1 cellular context compared by ENCODE assay signal in genomic region chr5:171450423-171451246, GRCh38.
TF ChIP-seq lines count a peak whose summit lies in the region.

No MANE protein-coding gene starts in this region.

TF ChIP-seq in WTC11, 78 proteins besides CTCF, POLR2A, EP300 and RAD21 (continued from another document):
- TF ChIP-seq, protein P1, sequence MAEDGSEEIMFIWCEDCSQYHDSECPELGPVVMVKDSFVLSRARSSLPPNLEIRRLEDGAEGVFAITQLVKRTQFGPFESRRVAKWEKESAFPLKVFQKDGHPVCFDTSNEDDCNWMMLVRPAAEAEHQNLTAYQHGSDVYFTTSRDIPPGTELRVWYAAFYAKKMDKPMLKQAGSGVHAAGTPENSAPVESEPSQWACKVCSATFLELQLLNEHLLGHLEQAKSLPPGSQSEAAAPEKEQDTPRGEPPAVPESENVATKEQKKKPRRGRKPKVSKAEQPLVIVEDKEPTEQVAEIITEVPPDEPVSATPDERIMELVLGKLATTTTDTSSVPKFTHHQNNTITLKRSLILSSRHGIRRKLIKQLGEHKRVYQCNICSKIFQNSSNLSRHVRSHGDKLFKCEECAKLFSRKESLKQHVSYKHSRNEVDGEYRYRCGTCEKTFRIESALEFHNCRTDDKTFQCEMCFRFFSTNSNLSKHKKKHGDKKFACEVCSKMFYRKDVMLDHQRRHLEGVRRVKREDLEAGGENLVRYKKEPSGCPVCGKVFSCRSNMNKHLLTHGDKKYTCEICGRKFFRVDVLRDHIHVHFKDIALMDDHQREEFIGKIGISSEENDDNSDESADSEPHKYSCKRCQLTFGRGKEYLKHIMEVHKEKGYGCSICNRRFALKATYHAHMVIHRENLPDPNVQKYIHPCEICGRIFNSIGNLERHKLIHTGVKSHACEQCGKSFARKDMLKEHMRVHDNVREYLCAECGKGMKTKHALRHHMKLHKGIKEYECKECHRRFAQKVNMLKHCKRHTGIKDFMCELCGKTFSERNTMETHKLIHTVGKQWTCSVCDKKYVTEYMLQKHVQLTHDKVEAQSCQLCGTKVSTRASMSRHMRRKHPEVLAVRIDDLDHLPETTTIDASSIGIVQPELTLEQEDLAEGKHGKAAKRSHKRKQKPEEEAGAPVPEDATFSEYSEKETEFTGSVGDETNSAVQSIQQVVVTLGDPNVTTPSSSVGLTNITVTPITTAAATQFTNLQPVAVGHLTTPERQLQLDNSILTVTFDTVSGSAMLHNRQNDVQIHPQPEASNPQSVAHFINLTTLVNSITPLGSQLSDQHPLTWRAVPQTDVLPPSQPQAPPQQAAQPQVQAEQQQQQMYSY (CRISPR knock-in tag; IDR thresholded peaks at IDR 0.05) = peak; percentile 76
